Comparison of ENCODE assay signal across 13 cellular contexts in genomic region chr5:143850050-143850713, GRCh38. TPM values are rescaled to one million over a fixed set of nuclear protein-coding genes. Genes with fewer than 3 reads are reported as not detected.
A peak's percentile ranks its signal among the peaks of the same experiment; 100 is the strongest.
DNase-seq lines count a peak whose midpoint lies in the region; ATAC-seq and TF ChIP-seq lines count a peak whose summit lies in the region.
"Had no signal": no experiment of that assay in that cellular context is flagged by ENCODE, and none has a peak within 500 bp of the region (broad histone marks: within the 10 kb centered on the region; RNA-seq: fewer than 3 reads in every experiment).

No MANE protein-coding gene starts in this region.

- no peaks in the 10 kb centered on the region for H3K27me3 ChIP-seq in SK-N-SH (ENCODE audit: insufficient read depth)

- no peaks in the 10 kb centered on the region for H3K9me2 ChIP-seq in SK-N-SH

- no peak for TF ChIP-seq CTCF in GM20000 (IDR thresholded peaks at IDR 0.05; ENCODE audit: extremely low read depth, missing control alignments)
- TF ChIP-seq CTCF in epithelial cell of esophagus (IDR thresholded peaks at IDR 0.05; ENCODE audit: insufficient read depth, low read depth, low read length, missing control alignments) = no peak
- TF ChIP-seq CTCF in SK-N-SH (IDR thresholded peaks at IDR 0.05) = no peak

- H2AFZ ChIP-seq in SK-N-SH (ENCODE audit: low read depth) = no peak overlapping the region

- CTCF ChIA-PET in SK-N-SH (lab: Yijun Ruan, JAX) = no interaction called here

- H3K27ac ChIP-seq in substantia nigra (ENCODE audit: low read depth, low read length, poor library complexity, severe bottlenecking) (no peak overlapping the region), SK-N-SH (ENCODE audit: low read depth in 2 of 2, low read length in 1 of 2) (no peak overlapping the region)
- H3K27ac ChIP-seq: skin epidermis had no signal

- H3K79me2 ChIP-seq in SK-N-SH (ENCODE audit: insufficient read depth) = no peaks in the 10 kb centered on the region

- no peaks in the 10 kb centered on the region for H3K36me3 ChIP-seq in SK-N-SH (replicated peaks in 1 of 2; ENCODE audit: control insufficient read depth in 1 of 2, insufficient read depth in 2 of 2, low read length in 1 of 2)

- H3F3A ChIP-seq in SK-N-SH (replicated peaks; ENCODE audit: insufficient read depth) = no peaks in the 10 kb centered on the region

- peak; percentile 9 for DNase-seq in ELR (ENCODE audit: low read depth)
- peak; percentile 5 for DNase-seq in GM20000 (ENCODE audit: low spot score)
- DNase-seq in epithelial cell of esophagus (ENCODE audit: low read depth) = peak; percentile 26
- DNase-seq in substantia nigra (lab: John Stamatoyannopoulos, UW) = no peak
- DNase-seq in cortex of kidney (lab: John Stamatoyannopoulos, UW) = no peak
- no peak for DNase-seq in SK-N-SH
- no peak for DNase-seq in NCI-H2081 treated with DMSO at 0.1 percent for 48 hours (lab: John Stamatoyannopoulos, UW)
- DNase-seq: COR-L47; NCI-H510A treated with DMSO at 0.1 percent for 48 hours; stimulated activated CD8-positive, alpha-beta memory T cell treated with anti-CD3 and anti-CD28 coated beads, Interleukin-4, amount 100 ng/mL, for 48 hours had no signal

- POLR2A ChIA-PET in SK-N-SH (lab: Yijun Ruan, JAX) = no interaction called here

- no peaks in the 10 kb centered on the region; a peak in 1 of 4 replicates for H3K4me1 ChIP-seq in SK-N-SH (ENCODE audit: control insufficient read depth in 1 of 2, insufficient read depth in 2 of 2, low read depth in 1 of 2, low read length in 1 of 2)

- WGBS in SK-N-SH (ENCODE audit: low lambda C conversion rate) = 76% methylated on average over 2 of the region's 3 CpGs

- H3K4me3 ChIP-seq in epithelial cell of esophagus (ENCODE audit: low read length) (no peak overlapping the region), SK-N-SH (ENCODE audit: low read depth in 2 of 2, low read length in 1 of 2) (no peak overlapping the region)
- H3K4me3 ChIP-seq: skin epidermis had no signal

- no peak for TF ChIP-seq RAD21 in SK-N-SH (IDR thresholded peaks at IDR 0.05; ENCODE audit: low read length)

- H3K9ac ChIP-seq in SK-N-SH = no peak overlapping the region

- no peak for TF ChIP-seq EP300 in SK-N-SH (IDR thresholded peaks at IDR 0.05; ENCODE audit: borderline replicate concordance in 1 of 2, low read depth in 1 of 2, low read length in 1 of 2)

- no peak overlapping the region for H3K4me2 ChIP-seq in SK-N-SH

- H4K20me1 ChIP-seq in SK-N-SH (ENCODE audit: insufficient read depth) = no peaks in the 10 kb centered on the region

- 0 out of 2 replicates have a peak, but pooled peaks cover 3% of the 10 kb centered on the region for H3K9me3 ChIP-seq in SK-N-SH

- ATAC-seq in HG03175 (IDR thresholded peaks at IDR 0.05; ENCODE audit: unreplicated experiment) = peak; percentile 55

TF ChIP-seq in SK-N-SH, 30 proteins besides CTCF, POLR2A, EP300 and RAD21:
- TF ChIP-seq RFX5 (IDR thresholded peaks at IDR 0.05; ENCODE audit: low read length) (no peak), TCF12 (IDR thresholded peaks at IDR 0.05) (no peak), IRF3 (IDR thresholded peaks at IDR 0.05; ENCODE audit: low read depth, low read length) (no peak), MAX (IDR thresholded peaks at IDR 0.05; ENCODE audit: low read depth) (no peak), FOXJ3 (CRISPR knock-in tag; IDR thresholded peaks at IDR 0.05) (no peak), YY1 (IDR thresholded peaks at IDR 0.05; ENCODE audit: low read depth) (no peak), MXI1 (IDR thresholded peaks at IDR 0.05; ENCODE audit: low read depth, low read length) (no peak), RCOR1 (IDR thresholded peaks at IDR 0.05; ENCODE audit: low read length) (no peak), JUND (IDR thresholded peaks at IDR 0.05) (no peak), ELF1 (IDR thresholded peaks at IDR 0.05) (no peak), CHD2 (IDR thresholded peaks at IDR 0.05; ENCODE audit: low read length, partially characterized antibody) (no peak), RXRA (IDR thresholded peaks at IDR 0.05; ENCODE audit: borderline replicate concordance, low read depth) (no peak), TAF1 (IDR thresholded peaks at IDR 0.05; ENCODE audit: borderline replicate concordance, low read depth, low read length) (no peak), POLR2AphosphoS5 (IDR thresholded peaks at IDR 0.05; ENCODE audit: low read depth, low read length) (no peak)
- TF ChIP-seq, protein P1, sequence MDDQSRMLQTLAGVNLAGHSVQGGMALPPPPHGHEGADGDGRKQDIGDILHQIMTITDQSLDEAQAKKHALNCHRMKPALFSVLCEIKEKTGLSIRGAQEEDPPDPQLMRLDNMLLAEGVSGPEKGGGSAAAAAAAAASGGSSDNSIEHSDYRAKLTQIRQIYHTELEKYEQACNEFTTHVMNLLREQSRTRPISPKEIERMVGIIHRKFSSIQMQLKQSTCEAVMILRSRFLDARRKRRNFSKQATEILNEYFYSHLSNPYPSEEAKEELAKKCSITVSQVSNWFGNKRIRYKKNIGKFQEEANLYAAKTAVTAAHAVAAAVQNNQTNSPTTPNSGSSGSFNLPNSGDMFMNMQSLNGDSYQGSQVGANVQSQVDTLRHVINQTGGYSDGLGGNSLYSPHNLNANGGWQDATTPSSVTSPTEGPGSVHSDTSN (IDR thresholded peaks at IDR 0.05) = no peak
- TF ChIP-seq, protein P2, sequence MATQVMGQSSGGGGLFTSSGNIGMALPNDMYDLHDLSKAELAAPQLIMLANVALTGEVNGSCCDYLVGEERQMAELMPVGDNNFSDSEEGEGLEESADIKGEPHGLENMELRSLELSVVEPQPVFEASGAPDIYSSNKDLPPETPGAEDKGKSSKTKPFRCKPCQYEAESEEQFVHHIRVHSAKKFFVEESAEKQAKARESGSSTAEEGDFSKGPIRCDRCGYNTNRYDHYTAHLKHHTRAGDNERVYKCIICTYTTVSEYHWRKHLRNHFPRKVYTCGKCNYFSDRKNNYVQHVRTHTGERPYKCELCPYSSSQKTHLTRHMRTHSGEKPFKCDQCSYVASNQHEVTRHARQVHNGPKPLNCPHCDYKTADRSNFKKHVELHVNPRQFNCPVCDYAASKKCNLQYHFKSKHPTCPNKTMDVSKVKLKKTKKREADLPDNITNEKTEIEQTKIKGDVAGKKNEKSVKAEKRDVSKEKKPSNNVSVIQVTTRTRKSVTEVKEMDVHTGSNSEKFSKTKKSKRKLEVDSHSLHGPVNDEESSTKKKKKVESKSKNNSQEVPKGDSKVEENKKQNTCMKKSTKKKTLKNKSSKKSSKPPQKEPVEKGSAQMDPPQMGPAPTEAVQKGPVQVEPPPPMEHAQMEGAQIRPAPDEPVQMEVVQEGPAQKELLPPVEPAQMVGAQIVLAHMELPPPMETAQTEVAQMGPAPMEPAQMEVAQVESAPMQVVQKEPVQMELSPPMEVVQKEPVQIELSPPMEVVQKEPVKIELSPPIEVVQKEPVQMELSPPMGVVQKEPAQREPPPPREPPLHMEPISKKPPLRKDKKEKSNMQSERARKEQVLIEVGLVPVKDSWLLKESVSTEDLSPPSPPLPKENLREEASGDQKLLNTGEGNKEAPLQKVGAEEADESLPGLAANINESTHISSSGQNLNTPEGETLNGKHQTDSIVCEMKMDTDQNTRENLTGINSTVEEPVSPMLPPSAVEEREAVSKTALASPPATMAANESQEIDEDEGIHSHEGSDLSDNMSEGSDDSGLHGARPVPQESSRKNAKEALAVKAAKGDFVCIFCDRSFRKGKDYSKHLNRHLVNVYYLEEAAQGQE (IDR thresholded peaks at IDR 0.05; ENCODE audit: low read depth, low read length) = no peak
- TF ChIP-seq, protein P3, sequence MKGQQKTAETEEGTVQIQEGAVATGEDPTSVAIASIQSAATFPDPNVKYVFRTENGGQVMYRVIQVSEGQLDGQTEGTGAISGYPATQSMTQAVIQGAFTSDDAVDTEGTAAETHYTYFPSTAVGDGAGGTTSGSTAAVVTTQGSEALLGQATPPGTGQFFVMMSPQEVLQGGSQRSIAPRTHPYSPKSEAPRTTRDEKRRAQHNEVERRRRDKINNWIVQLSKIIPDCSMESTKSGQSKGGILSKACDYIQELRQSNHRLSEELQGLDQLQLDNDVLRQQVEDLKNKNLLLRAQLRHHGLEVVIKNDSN (IDR thresholded peaks at IDR 0.05; ENCODE audit: borderline replicate concordance, low read depth) = no peak

RNA-seq across cellular contexts. Expression of gene HMHB1, which starts 38.2 kb away (rescaled TPM):
- not detected in 2 replicates for polyA plus RNA-seq in SK-N-SH (2012; rRNA removed)
- not detected in 2 replicates for polyA plus RNA-seq in SK-N-SH (2012; cell fraction: cytosol; rRNA removed)
- polyA plus RNA-seq in SK-N-SH (2012; cell fraction: nucleus; rRNA removed) = not detected in 2 replicates
- polyA plus RNA-seq: IgD-negative memory B cell had no signal

Comparison
In these comparisons a context has a peak if more than half of its experiments do, and no peak if none do; other contexts are left out.
1. DNase-seq: peak in ELR (single experiment), GM20000 (single experiment) and epithelial cell of esophagus (single experiment); none in substantia nigra (0 of 49), cortex of kidney (single experiment), SK-N-SH (single experiment) and NCI-H2081 treated with DMSO at 0.1 percent for 48 hours (single experiment).